ENCODE assay signal across 9 cellular contexts in genomic region chr2:113700186-113700841, GRCh38. TPM values are rescaled to one million over a fixed set of nuclear protein-coding genes. Genes with fewer than 3 reads are reported as not detected.
DNase-seq lines count a peak whose midpoint lies in the region; ATAC-seq and TF ChIP-seq lines count a peak whose summit lies in the region.
"Had no signal": no experiment of that assay in that cellular context is flagged by ENCODE, and none has a peak within 500 bp of the region (broad histone marks: within the 10 kb centered on the region; RNA-seq: fewer than 3 reads in every experiment).

No MANE protein-coding gene starts in this region.

- H3K9me3 ChIP-seq in CD4-positive, alpha-beta memory T cell (ENCODE audit: control insufficient read depth in 1 of 2, low read length in 2 of 2): no peaks in the 10 kb centered on the region
- H3K9me3 ChIP-seq: thoracic aorta had no signal

- H3K27ac ChIP-seq in CD4-positive, alpha-beta memory T cell (ENCODE audit: low read depth, low read length): no peak overlapping the region
- H3K27ac ChIP-seq: thoracic aorta had no signal

- H3K4me1 ChIP-seq in CD4-positive, alpha-beta memory T cell (ENCODE audit: insufficient read depth, low read length): peaks cover 20% of the 10 kb centered on the region

- DNase-seq in CD4-positive, alpha-beta memory T cell: peak; percentile 22 to 47 (median 30)
- DNase-seq in GM19238 (ENCODE audit: insufficient read length, low spot score): peak; percentile 47
- peak; percentile 71 for DNase-seq in activated naive CD4-positive, alpha-beta T cell treated with anti-CD3 and anti-CD28 coated beads for 36 hours
- peak in 7 of 10 donors; percentile 20 to 72 (median 34) for DNase-seq in naive thymus-derived CD8-positive, alpha-beta T cell
- no peak for DNase-seq in nephron progenitor cell
- no peak for DNase-seq in H4 (ENCODE audit: low spot score)

- CTCF ChIA-PET in CD4-positive, alpha-beta memory T cell (lab: Charles Lee; ENCODE audit: partially characterized antibody): interaction anchor here (0.8 to 2.9 kb wide), 9 partner anchors 9 to 113 kb away, joined by 3 to 14 read pairs (median 4); no protein-coding TSS in a partner anchor
- CTCF ChIA-PET in activated naive CD4-positive, alpha-beta T cell treated with anti-CD3 and anti-CD28 coated beads for 36 hours (lab: Charles Lee): interaction anchor here (0.6 to 2.5 kb wide), 8 partner anchors 9 to 278 kb away, joined by 3 to 19 read pairs (median 3); no protein-coding TSS in a partner anchor

- no peaks in the 10 kb centered on the region for H3K27me3 Mint-ChIP-seq in CD4-positive, alpha-beta memory T cell
- H3K27me3 Mint-ChIP-seq in activated naive CD4-positive, alpha-beta T cell treated with anti-CD3 and anti-CD28 coated beads for 36 hours (ENCODE audit: low read depth): no peaks in the 10 kb centered on the region
- no peaks in the 10 kb centered on the region for H3K27me3 Mint-ChIP-seq in naive thymus-derived CD8-positive, alpha-beta T cell
- no peaks in the 10 kb centered on the region for H3K27me3 Mint-ChIP-seq in nephron progenitor cell (ENCODE audit: low read depth, poor library complexity)

- intact Hi-C loops in CD4-positive, alpha-beta memory T cell (cut with micrococcal nuclease): no loop called here
- intact Hi-C loops in activated naive CD4-positive, alpha-beta T cell treated with anti-CD3 and anti-CD28 coated beads for 36 hours (cut with micrococcal nuclease): loop anchor here (1.0 to 5.0 kb wide), 4 partner anchors 8 to 277 kb away; partner anchors contain the start of gene SLC35F5

- no peak for TF ChIP-seq CTCF in nephron progenitor cell (IDR thresholded peaks at IDR 0.05)

- H3K36me3 Mint-ChIP-seq in CD4-positive, alpha-beta memory T cell: peaks cover 3 to 4% of the 10 kb centered on the region in 2 donors
- H3K36me3 Mint-ChIP-seq in activated naive CD4-positive, alpha-beta T cell treated with anti-CD3 and anti-CD28 coated beads for 36 hours (ENCODE audit: low read depth): peaks cover 2% of the 10 kb centered on the region
- peaks cover 0 to 9% (median 5%) of the 10 kb centered on the region in 3 donors for H3K36me3 Mint-ChIP-seq in naive thymus-derived CD8-positive, alpha-beta T cell
- H3K36me3 Mint-ChIP-seq in nephron progenitor cell (ENCODE audit: low read depth): peaks cover 15% of the 10 kb centered on the region

- no peaks in the 10 kb centered on the region for H3K36me3 ChIP-seq in CD4-positive, alpha-beta memory T cell (ENCODE audit: insufficient read depth, low read length)
- H3K36me3 ChIP-seq: thoracic aorta had no signal

- POLR2A ChIA-PET in CD4-positive, alpha-beta memory T cell (lab: Charles Lee; ENCODE audit: partially characterized antibody): interaction anchor here (1.2 to 1.5 kb wide), 2 partner anchors 56 to 96 kb away, joined by 4 to 5 read pairs; partner anchors contain the start of gene SLC35F5
- POLR2A ChIA-PET in naive thymus-derived CD8-positive, alpha-beta T cell (lab: Charles Lee): no interaction called here

- H3K4me3 ChIP-seq in CD4-positive, alpha-beta memory T cell (ENCODE audit: low read length in 2 of 2): peak overlapping the region in 1 of 2 donors; percentile 34
- H3K4me3 ChIP-seq: thoracic aorta had no signal

- H3K4me3 Mint-ChIP-seq in CD4-positive, alpha-beta memory T cell: peak overlapping the region; percentile 51 to 83 (median 76)
- H3K4me3 Mint-ChIP-seq in activated naive CD4-positive, alpha-beta T cell treated with anti-CD3 and anti-CD28 coated beads for 36 hours: peak overlapping the region; percentile 40
- H3K4me3 Mint-ChIP-seq in naive thymus-derived CD8-positive, alpha-beta T cell: peak overlapping the region; percentile 30 to 73 (median 66)
- no peak overlapping the region for H3K4me3 Mint-ChIP-seq in nephron progenitor cell

- H3K27me3 ChIP-seq in CD4-positive, alpha-beta memory T cell (ENCODE audit: insufficient read depth, low read length): no peaks in the 10 kb centered on the region

- H3K4me1 Mint-ChIP-seq in CD4-positive, alpha-beta memory T cell: peaks cover 11 to 22% (median 18%) of the 10 kb centered on the region in 4 donors
- peaks cover 25% of the 10 kb centered on the region for H3K4me1 Mint-ChIP-seq in activated naive CD4-positive, alpha-beta T cell treated with anti-CD3 and anti-CD28 coated beads for 36 hours (ENCODE audit: low read depth)
- peaks cover 7 to 20% (median 17%) of the 10 kb centered on the region in 4 donors for H3K4me1 Mint-ChIP-seq in naive thymus-derived CD8-positive, alpha-beta T cell
- H3K4me1 Mint-ChIP-seq in nephron progenitor cell: peaks cover 25% of the 10 kb centered on the region

- ATAC-seq in HG03103 (IDR thresholded peaks at IDR 0.05; ENCODE audit: low read depth, unreplicated experiment): peak; percentile 79
- ATAC-seq in naive thymus-derived CD8-positive, alpha-beta T cell: peak; percentile 73 to 95

- peaks cover 0 to 2% (median 0%) of the 10 kb centered on the region in 8 donors for H3K9me3 Mint-ChIP-seq in CD4-positive, alpha-beta memory T cell
- no peaks in the 10 kb centered on the region for H3K9me3 Mint-ChIP-seq in activated naive CD4-positive, alpha-beta T cell treated with anti-CD3 and anti-CD28 coated beads for 36 hours
- no peaks in the 10 kb centered on the region for H3K9me3 Mint-ChIP-seq in naive thymus-derived CD8-positive, alpha-beta T cell
- H3K9me3 Mint-ChIP-seq in nephron progenitor cell: peaks cover 18% of the 10 kb centered on the region

- H3K27ac Mint-ChIP-seq in CD4-positive, alpha-beta memory T cell: peak overlapping the region in 4 of 7 donors; percentile 18 to 85 (median 66)
- H3K27ac Mint-ChIP-seq in activated naive CD4-positive, alpha-beta T cell treated with anti-CD3 and anti-CD28 coated beads for 36 hours: peak overlapping the region; percentile 54
- peak overlapping the region; percentile 16 to 82 (median 56) for H3K27ac Mint-ChIP-seq in naive thymus-derived CD8-positive, alpha-beta T cell
- no peak overlapping the region for H3K27ac Mint-ChIP-seq in nephron progenitor cell

TF ChIP-seq in PFSK-1, 5 proteins besides CTCF, POLR2A, EP300 and RAD21:
- TF ChIP-seq FOXP2 (optimal IDR thresholded peaks at IDR 0.05; ENCODE audit: borderline replicate concordance, extremely low read depth, extremely low read length, insufficient read depth) (peak; percentile 85), SIN3A (IDR thresholded peaks at IDR 0.05; ENCODE audit: borderline replicate concordance, insufficient read depth, low read length) (no peak), TAF1 (IDR thresholded peaks at IDR 0.05; ENCODE audit: borderline replicate concordance, insufficient read depth, low read length) (no peak), REST (IDR thresholded peaks at IDR 0.05; ENCODE audit: insufficient read depth in 1 of 2, low read depth in 2 of 2, low read length in 2 of 2) (no peak), POLR2AphosphoS5 (IDR thresholded peaks at IDR 0.05; ENCODE audit: low read depth, low read length) (no peak)

RNA-seq across cellular contexts. Expression of gene SLC35F5, which starts 56.1 kb away (rescaled TPM):
- 10 to 100 TPM; 29.9 to 30.9 TPM for total RNA-seq in CD4-positive, alpha-beta memory T cell
- polyA plus RNA-seq in CD4-positive, alpha-beta memory T cell: 1 to 10 TPM; 4.5 to 5.9 TPM
- 8.7 TPM for polyA plus RNA-seq in PFSK-1 (2012; ENCODE audit: insufficient read length, low read depth)
- total RNA-seq in activated naive CD4-positive, alpha-beta T cell treated with anti-CD3 and anti-CD28 coated beads for 36 hours: 10 to 100 TPM; 12.1 to 13.7 TPM
- total RNA-seq in naive thymus-derived CD8-positive, alpha-beta T cell: 10 to 100 TPM; 34.9 to 35.0 TPM
- 1 to 10 TPM; 6.2 to 8.2 (median 7.1) TPM for polyA plus RNA-seq in naive thymus-derived CD8-positive, alpha-beta T cell
- total RNA-seq in H4 (2014; rRNA removed; shearing (Covaris generic)): 41.7 and 56.8 TPM in 2 replicates

Comparison
In these comparisons a context has a peak if more than half of its experiments do, and no peak if none do; other contexts are left out.
1. DNase-seq: peak in CD4-positive, alpha-beta memory T cell (5 of 5), GM19238 (single experiment), activated naive CD4-positive, alpha-beta T cell treated with anti-CD3 and anti-CD28 coated beads for 36 hours (single experiment) and naive thymus-derived CD8-positive, alpha-beta T cell (7 of 10); none in nephron progenitor cell (single experiment) and H4 (single experiment).